27 cellular contexts compared by ENCODE assay signal in the genomic region with DNA sequence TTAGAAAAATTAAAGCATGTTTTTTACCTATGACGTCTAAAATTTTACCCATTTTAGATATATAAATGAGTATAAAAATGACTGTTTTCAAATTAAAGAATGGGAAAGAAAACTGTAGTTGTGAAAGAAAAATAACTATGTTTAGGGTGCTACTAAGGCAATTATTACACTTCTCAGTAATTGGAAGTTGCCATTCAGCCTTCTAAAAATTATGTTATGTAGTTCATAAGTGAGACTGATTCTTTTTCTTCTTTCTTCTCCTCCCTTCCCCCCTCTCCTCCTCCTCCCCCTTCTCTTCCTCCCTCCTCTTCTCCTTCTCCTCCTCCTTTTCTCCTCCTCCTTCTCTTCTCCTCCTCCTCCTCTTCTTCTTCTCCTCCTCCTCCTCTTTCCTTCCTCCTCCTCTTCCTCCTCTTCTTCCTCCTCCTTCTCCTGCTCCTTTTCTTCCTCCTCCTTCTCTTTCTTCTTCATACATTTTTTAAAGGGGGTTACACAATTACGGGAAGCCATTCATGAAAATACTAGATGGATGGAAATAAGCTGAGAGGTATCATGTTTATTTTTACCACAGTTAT.
"Had no signal": no experiment of that assay in that cellular context is flagged by ENCODE, and none has a peak within 500 bp of the region (broad histone marks: within the 10 kb centered on the region; RNA-seq: fewer than 3 reads in every experiment).

No MANE protein-coding gene starts in this region.

- H3K9ac ChIP-seq: neural progenitor cell, parathyroid adenoma had no signal

- H3K79me2 ChIP-seq: parathyroid adenoma had no signal

- DNase-seq: naive thymus-derived CD8-positive, alpha-beta T cell; occipital lobe; ovary; posterior cingulate gyrus; psoas muscle; right cardiac atrium; stimulated activated CD4-positive, alpha-beta T cell treated with anti-CD3 and anti-CD28 coated beads, Interleukin-15, amount 100 ng/mL, for 24 hours; stimulated activated CD4-positive, alpha-beta T cell treated with anti-CD3 and anti-CD28 coated beads, Interleukin-2, amount 100 ng/mL, for 24 hours; stimulated activated CD4-positive, alpha-beta T cell treated with anti-CD3 and anti-CD28 coated beads, Interleukin-2, amount 100 ng/mL, for 48 hours; stimulated activated CD4-positive, alpha-beta T cell treated with anti-CD3 and anti-CD28 coated beads, Interleukin-4, amount 100 ng/mL, for 24 hours; stimulated activated naive CD4-positive, alpha-beta T cell; stimulated activated naive CD8-positive, alpha-beta T cell treated with anti-CD3 and anti-CD28 coated beads, Interleukin-15, amount 100 ng/mL, for 72 hours; stimulated activated naive CD8-positive, alpha-beta T cell treated with anti-CD3 and anti-CD28 coated beads, Interleukin-15, Interleukin-2, amounts not matched to agents 100 U/mL and 50 U/mL, for 24 hours; testis; tibial artery; transverse colon; upper lobe of right lung; uterus had no signal

- H3K27ac Mint-ChIP-seq: naive thymus-derived CD8-positive, alpha-beta T cell; natural killer cell treated with Interleukin-12 subunit alpha and Interleukin-12 subunit beta and Interleukin-15 and Interleukin-18, amount 100 ng/mL, for 72 hours; neural progenitor cell; progenitor cell of endocrine pancreas; stimulated activated effector memory CD8-positive, alpha-beta T cell treated with anti-CD3 and anti-CD28 coated beads, Interleukin-12 subunit alpha, Interleukin-12 subunit beta, amount 100 ng/mL, for 72 hours; stimulated activated naive CD8-positive, alpha-beta T cell treated with anti-CD3 and anti-CD28 coated beads, Interleukin-15, amount 100 ng/mL, for 72 hours; type B pancreatic cell had no signal

- H3K27me3 Mint-ChIP-seq: progenitor cell of endocrine pancreas; stimulated activated naive CD8-positive, alpha-beta T cell treated with anti-CD3 and anti-CD28 coated beads, Interleukin-15, amount 100 ng/mL, for 72 hours; type B pancreatic cell had no signal

- H3K27me3 ChIP-seq: neural progenitor cell, ovary, suprapubic skin, testis, tibial artery, transverse colon, upper lobe of right lung, uterus had no signal

- H3K27ac ChIP-seq: neural progenitor cell, ovary, parathyroid adenoma, psoas muscle, skin epidermis, suprapubic skin, testis, tibial artery, transverse colon, upper lobe of right lung, uterus had no signal

- H3K4me3 ChIP-seq: neural progenitor cell, ovary, psoas muscle, skin epidermis, suprapubic skin, testis, tibial artery, transverse colon, upper lobe of right lung, uterus had no signal

- H3K4me2 ChIP-seq: neural progenitor cell had no signal

- H3K4me1 ChIP-seq: neural progenitor cell, parathyroid adenoma, psoas muscle, suprapubic skin, testis, uterus had no signal

- H3K4me3 Mint-ChIP-seq: naive B cell; naive thymus-derived CD8-positive, alpha-beta T cell; natural killer cell treated with Interleukin-12 subunit alpha and Interleukin-12 subunit beta and Interleukin-15 and Interleukin-18, amount 100 ng/mL, for 72 hours; neural progenitor cell; stimulated activated effector memory CD8-positive, alpha-beta T cell treated with anti-CD3 and anti-CD28 coated beads, Interleukin-12 subunit alpha, Interleukin-12 subunit beta, amount 100 ng/mL, for 72 hours; stimulated activated naive CD8-positive, alpha-beta T cell treated with anti-CD3 and anti-CD28 coated beads, Interleukin-15, amount 100 ng/mL, for 72 hours; type B pancreatic cell had no signal

- ATAC-seq: naive thymus-derived CD8-positive, alpha-beta T cell; natural killer cell treated with Interleukin-12 subunit alpha and Interleukin-12 subunit beta and Interleukin-15 and Interleukin-18, amount 100 ng/mL, for 72 hours; stimulated activated effector memory CD8-positive, alpha-beta T cell treated with anti-CD3 and anti-CD28 coated beads, Interleukin-12 subunit alpha, Interleukin-12 subunit beta, amount 100 ng/mL, for 72 hours; stimulated activated naive CD8-positive, alpha-beta T cell treated with anti-CD3 and anti-CD28 coated beads, Interleukin-15, amount 100 ng/mL, for 72 hours; stimulated activated naive CD8-positive, alpha-beta T cell treated with anti-CD3 and anti-CD28 coated beads, Interleukin-15, Interleukin-2, amounts not matched to agents 100 U/mL and 50 U/mL, for 24 hours had no signal

- H3K36me3 Mint-ChIP-seq: naive B cell; natural killer cell treated with Interleukin-12 subunit alpha and Interleukin-12 subunit beta and Interleukin-15 and Interleukin-18, amount 100 ng/mL, for 72 hours; neural progenitor cell; stimulated activated effector memory CD8-positive, alpha-beta T cell treated with anti-CD3 and anti-CD28 coated beads, Interleukin-12 subunit alpha, Interleukin-12 subunit beta, amount 100 ng/mL, for 72 hours; type B pancreatic cell had no signal

- H2AFZ ChIP-seq: parathyroid adenoma had no signal

- H3K9me3 Mint-ChIP-seq: naive B cell; natural killer cell treated with Interleukin-12 subunit alpha and Interleukin-12 subunit beta and Interleukin-15 and Interleukin-18, amount 100 ng/mL, for 72 hours; neural progenitor cell; stimulated activated naive CD8-positive, alpha-beta T cell treated with anti-CD3 and anti-CD28 coated beads, Interleukin-15, amount 100 ng/mL, for 72 hours; type B pancreatic cell had no signal

- H3K4me1 Mint-ChIP-seq: naive thymus-derived CD8-positive, alpha-beta T cell; stimulated activated effector memory CD8-positive, alpha-beta T cell treated with anti-CD3 and anti-CD28 coated beads, Interleukin-12 subunit alpha, Interleukin-12 subunit beta, amount 100 ng/mL, for 72 hours; stimulated activated naive CD8-positive, alpha-beta T cell treated with anti-CD3 and anti-CD28 coated beads, Interleukin-15, amount 100 ng/mL, for 72 hours had no signal

- H3K36me3 ChIP-seq: neural progenitor cell, ovary, suprapubic skin, tibial artery, transverse colon, upper lobe of right lung, uterus had no signal

- H3K9me3 ChIP-seq: ovary, psoas muscle, suprapubic skin, testis, tibial artery, transverse colon, upper lobe of right lung, uterus had no signal
